9 cellular contexts compared by ENCODE assay signal in the genomic region with DNA sequence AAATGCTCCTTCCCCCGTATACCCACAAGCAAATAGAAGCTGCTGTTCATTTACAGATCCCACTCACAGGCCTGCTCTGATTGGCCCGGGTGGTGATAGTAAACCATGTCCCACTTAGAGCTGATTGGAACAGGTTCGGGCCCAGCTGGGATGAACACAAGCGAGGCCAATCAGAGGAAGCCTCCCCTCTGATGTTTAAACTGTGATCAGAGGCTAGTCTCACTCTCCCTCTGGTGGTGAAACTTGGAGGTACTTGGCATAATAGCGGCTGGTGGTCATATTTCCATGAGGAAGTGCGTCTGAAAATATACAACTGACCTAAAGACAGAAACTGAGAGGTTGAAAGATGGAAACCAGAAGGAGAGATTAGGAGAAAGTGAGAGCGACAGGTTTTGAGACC. TPM values are rescaled to one million over a fixed set of nuclear protein-coding genes. Genes with fewer than 3 reads are reported as not detected.
DNase-seq lines count a peak whose midpoint lies in the region; ATAC-seq and TF ChIP-seq lines count a peak whose summit lies in the region.
"Had no signal": no experiment of that assay in that cellular context is flagged by ENCODE, and none has a peak within 500 bp of the region (broad histone marks: within the 10 kb centered on the region; RNA-seq: fewer than 3 reads in every experiment).

No MANE protein-coding gene starts in this region.

- peaks cover 17% of the 10 kb centered on the region for H3K27me3 Mint-ChIP-seq in stimulated activated naive CD8-positive, alpha-beta T cell treated with anti-CD3 and anti-CD28 coated beads, Interleukin-15, amount 100 ng/mL, for 72 hours

- H3K4me1 Mint-ChIP-seq in stimulated activated naive CD8-positive, alpha-beta T cell treated with anti-CD3 and anti-CD28 coated beads, Interleukin-15, amount 100 ng/mL, for 72 hours: no peaks in the 10 kb centered on the region
- H3K4me1 Mint-ChIP-seq: central memory CD8-positive, alpha-beta T cell had no signal

- no peaks in the 10 kb centered on the region for H3K9me3 Mint-ChIP-seq in stimulated activated naive CD8-positive, alpha-beta T cell treated with anti-CD3 and anti-CD28 coated beads, Interleukin-15, amount 100 ng/mL, for 72 hours
- H3K9me3 Mint-ChIP-seq: central memory CD8-positive, alpha-beta T cell had no signal

- no peak overlapping the region for H3K27ac Mint-ChIP-seq in stimulated activated naive CD8-positive, alpha-beta T cell treated with anti-CD3 and anti-CD28 coated beads, Interleukin-15, amount 100 ng/mL, for 72 hours

- peak; percentile 39; the same call in 1 of the 2 replicates for TF ChIP-seq RAD21 in Ishikawa (IDR thresholded peaks at IDR 0.05; ENCODE audit: low read depth)

- H3K27ac ChIP-seq in VCaP: no peak overlapping the region

- DNase-seq in activated effector memory CD4-positive, alpha-beta T cell treated with anti-CD3 and anti-CD28 coated beads, Interleukin-2, amount 50 U/mL, for 16 hours: peak; percentile 64
- DNase-seq in activated effector memory CD4-positive, alpha-beta T cell treated with Interleukin-2 at 50 U/mL for 16 hours: no peak
- DNase-seq in glomerular endothelial cell (ENCODE audit: extremely low read depth, low read depth, low spot score) (peak; percentile 2), NCI-H526 treated with DMSO at 0.1 percent for 48 hours (lab: John Stamatoyannopoulos, UW) (no peak)
- peak; percentile 3 to 12 for DNase-seq in stimulated activated naive CD8-positive, alpha-beta T cell treated with anti-CD3 and anti-CD28 coated beads, Interleukin-15, amount 100 ng/mL, for 72 hours

- peak; percentile 52 for TF ChIP-seq CTCF in VCaP (conservative IDR thresholded peaks at IDR 0.05)

- no peak for TF ChIP-seq EP300 in Ishikawa (IDR thresholded peaks at IDR 0.05; ENCODE audit: borderline replicate concordance)

- no peak overlapping the region for H3K4me3 Mint-ChIP-seq in stimulated activated naive CD8-positive, alpha-beta T cell treated with anti-CD3 and anti-CD28 coated beads, Interleukin-15, amount 100 ng/mL, for 72 hours
- H3K4me3 Mint-ChIP-seq: central memory CD8-positive, alpha-beta T cell had no signal

- ATAC-seq in GM21619 (IDR thresholded peaks at IDR 0.05; ENCODE audit: unreplicated experiment): peak; percentile 85
- ATAC-seq in stimulated activated naive CD8-positive, alpha-beta T cell treated with anti-CD3 and anti-CD28 coated beads, Interleukin-15, amount 100 ng/mL, for 72 hours: peak; percentile 53

TF ChIP-seq in Ishikawa, 13 proteins besides CTCF, POLR2A, EP300 and RAD21:
- no peak for TF ChIP-seq YY1 (IDR thresholded peaks at IDR 0.05; ENCODE audit: low read depth)
- no peak for TF ChIP-seq NFIC (IDR thresholded peaks at IDR 0.05)
- TF ChIP-seq EGR1 (IDR thresholded peaks at IDR 0.05): no peak
- TF ChIP-seq TEAD4 (IDR thresholded peaks at IDR 0.05): no peak
- TF ChIP-seq FOXM1 (IDR thresholded peaks at IDR 0.05; ENCODE audit: borderline replicate concordance, low read depth): no peak
- TF ChIP-seq CEBPB (IDR thresholded peaks at IDR 0.05): no peak
- no peak for TF ChIP-seq CREB1 (IDR thresholded peaks at IDR 0.05; ENCODE audit: low read depth)
- TF ChIP-seq REST (IDR thresholded peaks at IDR 0.05; ENCODE audit: low read depth): no peak

RNA-seq across cellular contexts. Expression of gene TRPC3, which starts 51.5 kb away (rescaled TPM):
- total RNA-seq in glomerular endothelial cell: 0.18 TPM in 1 of 2 replicates, not detected in the other

Comparison
In these comparisons a context has a peak if more than half of its experiments do, and no peak if none do; other contexts are left out.
1. DNase-seq: peak in activated effector memory CD4-positive, alpha-beta T cell treated with anti-CD3 and anti-CD28 coated beads, Interleukin-2, amount 50 U/mL, for 16 hours (single experiment), glomerular endothelial cell (single experiment) and stimulated activated naive CD8-positive, alpha-beta T cell treated with anti-CD3 and anti-CD28 coated beads, Interleukin-15, amount 100 ng/mL, for 72 hours (2 of 2); none in activated effector memory CD4-positive, alpha-beta T cell treated with Interleukin-2 at 50 U/mL for 16 hours (single experiment) and NCI-H526 treated with DMSO at 0.1 percent for 48 hours (single experiment).